In the genomic region with DNA sequence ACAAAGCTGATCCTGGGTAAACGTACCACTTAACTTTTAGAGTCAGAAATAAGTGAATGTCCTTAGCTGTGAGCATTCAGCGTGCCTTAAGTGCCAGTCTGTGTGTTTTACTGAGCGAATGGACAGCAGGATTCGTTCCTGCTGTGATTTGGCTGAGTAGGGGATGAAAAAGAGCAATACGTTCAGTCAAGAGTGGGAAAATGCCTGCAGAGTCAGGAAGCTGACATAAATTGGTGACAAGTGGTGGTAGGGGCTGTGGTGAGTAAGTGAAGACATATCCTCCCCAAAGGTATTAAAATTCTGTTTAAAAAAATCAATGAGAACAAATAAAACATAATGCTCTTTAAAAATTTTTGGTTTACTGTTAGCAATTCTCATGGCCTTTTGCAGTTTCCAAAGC, we compare ENCODE assay signal across 34 cellular contexts. TPM values are rescaled to one million over a fixed set of nuclear protein-coding genes. Genes with fewer than 3 reads are reported as not detected.
DNase-seq lines count a peak whose midpoint lies in the region; FAIRE-seq and TF ChIP-seq lines count a peak whose summit lies in the region.
"Had no signal": no experiment of that assay in that cellular context is flagged by ENCODE, and none has a peak within 500 bp of the region (broad histone marks: within the 10 kb centered on the region; RNA-seq: fewer than 3 reads in every experiment).

No MANE protein-coding gene starts in this region.

- CTCF ChIA-PET in A673 (lab: Charles Lee), result no interaction called here
- CTCF ChIA-PET in CD4-positive, alpha-beta memory T cell (lab: Charles Lee; ENCODE audit: partially characterized antibody), result interaction anchor here (1.1 to 1.4 kb wide), 2 partner anchors 29 to 30 kb away, joined by 3 to 4 read pairs; no protein-coding TSS in a partner anchor
- CTCF ChIA-PET in activated CD4-positive, alpha-beta memory T cell treated with anti-CD3 and anti-CD28 coated beads for 36 hours (lab: Charles Lee), result interaction anchor here (0.8 to 3.6 kb wide), 3 partner anchors 21 to 87 kb away, joined by 3 to 19 read pairs (median 7); no protein-coding TSS in a partner anchor

- H2AK5ac ChIP-seq in mesenchymal stem cell (ENCODE audit: low read length, severe bottlenecking), result no peak overlapping the region

- H3K36me3 ChIP-seq in A673 (ENCODE audit: insufficient read depth, low read length, poor library complexity, severe bottlenecking), result no peaks in the 10 kb centered on the region
- H3K36me3 ChIP-seq in CD4-positive, alpha-beta memory T cell (ENCODE audit: insufficient read depth, low read length), result no peaks in the 10 kb centered on the region
- H3K36me3 ChIP-seq in mesenchymal stem cell (ENCODE audit: control insufficient read depth in 1 of 2, insufficient read depth in 2 of 2, low read depth in 1 of 2, low read length in 2 of 2), result no peaks in the 10 kb centered on the region
- H3K36me3 ChIP-seq: BLaER1 treated with 17β-estradiol and CSF1 and Interleukin-3, amounts not matched to agents 10 nM and 100 nM; heart left ventricle; prostate gland; right lobe of liver; WERI-Rb-1 had no signal

- H3K79me1 ChIP-seq in mesenchymal stem cell (replicated peaks; ENCODE audit: low read length, poor library complexity, severe bottlenecking), result no peaks in the 10 kb centered on the region

- H4K91ac ChIP-seq in mesenchymal stem cell (ENCODE audit: low read length), result no peak overlapping the region

- no peak overlapping the region for H2BK120ac ChIP-seq in mesenchymal stem cell (ENCODE audit: low read depth, low read length)

- no peak for FAIRE-seq in frontal cortex (lab: Jason Lieb, UNC)
- FAIRE-seq: keratinocyte had no signal

- TF ChIP-seq CTCF in A673 (conservative IDR thresholded peaks at IDR 0.05; ENCODE audit: low read depth, low read length), result no peak

- H3K27ac ChIP-seq in A673 (ENCODE audit: low read depth, low read length, poor library complexity, severe bottlenecking) (no peak overlapping the region), mesenchymal stem cell (ENCODE audit: low read length, poor library complexity, severe bottlenecking) (no peak overlapping the region)
- H3K27ac ChIP-seq in CD4-positive, alpha-beta memory T cell (ENCODE audit: low read depth, low read length), result no peak overlapping the region
- H3K27ac ChIP-seq: BLaER1 treated with 17β-estradiol and CSF1 and Interleukin-3, amounts not matched to agents 10 nM and 100 nM; prostate gland; right lobe of liver; WERI-Rb-1 had no signal

- no peak overlapping the region for H2AFZ ChIP-seq in mesenchymal stem cell (ENCODE audit: low read depth, low read length)

- peak overlapping the region in 1 of 2 experiments; percentile 11 for H3K18ac ChIP-seq in mesenchymal stem cell (ENCODE audit: low read depth in 1 of 2, low read length in 2 of 2)

- H3K4ac ChIP-seq in mesenchymal stem cell (ENCODE audit: low read depth in 1 of 2, low read length in 2 of 2), result no peak overlapping the region

- no peak overlapping the region for H3K23ac ChIP-seq in mesenchymal stem cell (ENCODE audit: low read length in 2 of 2)

- H3K27me3 Mint-ChIP-seq in CD4-positive, alpha-beta memory T cell, result no peaks in the 10 kb centered on the region
- no peaks in the 10 kb centered on the region for H3K27me3 Mint-ChIP-seq in activated CD4-positive, alpha-beta memory T cell treated with anti-CD3 and anti-CD28 coated beads for 36 hours
- H3K27me3 Mint-ChIP-seq: IgD-negative memory B cell; stimulated activated memory B cell treated with anti-CD40 and anti-IgM and Interleukin-4, amounts not matched to agents 10 μg/mL and 1 μg/mL and 100 μg/mL, for 72 hours had no signal

- H3K4me1 ChIP-seq in A673 (ENCODE audit: insufficient read depth, low read length, poor library complexity, severe bottlenecking) (peaks cover 4% of the 10 kb centered on the region), mesenchymal stem cell (ENCODE audit: control insufficient read depth, insufficient read depth, low read depth, low read length) (no peaks in the 10 kb centered on the region)
- H3K4me1 ChIP-seq in CD4-positive, alpha-beta memory T cell (ENCODE audit: insufficient read depth, low read length), result peaks cover 7% of the 10 kb centered on the region
- H3K4me1 ChIP-seq: BLaER1 treated with 17β-estradiol and CSF1 and Interleukin-3, amounts not matched to agents 10 nM and 100 nM; Caco-2; prostate gland; right lobe of liver had no signal

- BruUV-seq in A673 (replicated peaks; lab: Mats Ljungman, UMichigan), result no TSS peak

- DNase-seq in A673 (ENCODE audit: low spot score), result peak; percentile 51
- no peak for DNase-seq in CD4-positive, alpha-beta memory T cell
- DNase-seq in activated CD4-positive, alpha-beta memory T cell treated with anti-CD3 and anti-CD28 coated beads for 36 hours, result no peak
- no peak for DNase-seq in mesenchymal stem cell
- no peak for DNase-seq in cerebellar nuclear complex (lab: John Stamatoyannopoulos, UW)
- DNase-seq in stimulated activated CD4-positive, alpha-beta T cell treated with anti-CD3 and anti-CD28 coated beads, Interleukin-15, amount 100 ng/mL, for 24 hours, result no peak
- DNase-seq in frontal cortex (ENCODE audit: low spot score in 2 of 2), result no peak
- DNase-seq: activated CD4-positive, alpha-beta T cell treated with anti-CD3 and anti-CD28 coated beads, Interleukin-2, amount 10 ng/mL, durations not matched to agents 24 days and 14 days; activated effector memory CD4-positive, alpha-beta T cell treated with Interleukin-2 at 50 U/mL for 16 hours; activated naive CD8-positive, alpha-beta T cell treated with anti-CD3 and anti-CD28 coated beads, Interleukin-2, amount 50 U/mL, for 24 hours; Caco-2; foreskin fibroblast; heart left ventricle; HFFc6; MV-4-11; NCI-H1436 treated with DMSO at 0.1 percent for 48 hours; NCI-H446 treated with DMSO at 0.1 percent for 48 hours; occipital lobe; right lobe of liver; stimulated activated CD4-positive, alpha-beta T cell treated with anti-CD3 and anti-CD28 coated beads, Interleukin-4, amount 100 ng/mL, for 4 hours; substantia nigra; SW 1271; WERI-Rb-1 had no signal

- peak overlapping the region in 1 of 8 donors; percentile 30 for H3K4me3 Mint-ChIP-seq in CD4-positive, alpha-beta memory T cell
- no peak overlapping the region for H3K4me3 Mint-ChIP-seq in activated CD4-positive, alpha-beta memory T cell treated with anti-CD3 and anti-CD28 coated beads for 36 hours
- H3K4me3 Mint-ChIP-seq: activated CD4-positive, alpha-beta T cell treated with anti-CD3 and anti-CD28 coated beads, Interleukin-2, amount 10 ng/mL, durations not matched to agents 24 days and 14 days; activated naive CD8-positive, alpha-beta T cell treated with anti-CD3 and anti-CD28 coated beads, Interleukin-2, amount 50 U/mL, for 24 hours; dendritic cell treated with granulocyte-macrophage colony-stimulating factor and Interleukin-4, amounts not matched to agents 40 ng/mL and 50 ng/mL, for 4 days; HFFc6; mesothelial cell of epicardium; stimulated activated memory B cell treated with anti-CD40 and anti-IgM and Interleukin-4, amounts not matched to agents 10 μg/mL and 1 μg/mL and 100 μg/mL, for 72 hours; type B pancreatic cell had no signal

- intact Hi-C loops in A673 (cut with micrococcal nuclease; ENCODE audit: unreplicated experiment), result no loop called here
- intact Hi-C loops in CD4-positive, alpha-beta memory T cell (cut with micrococcal nuclease), result loop anchor here (2.0 kb wide), 1 partner anchor 20 kb away; no protein-coding TSS in a partner anchor
- intact Hi-C loops in activated CD4-positive, alpha-beta memory T cell treated with anti-CD3 and anti-CD28 coated beads for 36 hours (cut with micrococcal nuclease), result no loop called here

- no peak overlapping the region for H3K14ac ChIP-seq in mesenchymal stem cell (ENCODE audit: low read length in 2 of 2)

- peaks cover 9 to 24% (median 17%) of the 10 kb centered on the region in 4 donors for H3K4me1 Mint-ChIP-seq in CD4-positive, alpha-beta memory T cell
- H3K4me1 Mint-ChIP-seq in activated CD4-positive, alpha-beta memory T cell treated with anti-CD3 and anti-CD28 coated beads for 36 hours (ENCODE audit: low read depth), result peaks cover 35% of the 10 kb centered on the region

- H2BK12ac ChIP-seq in mesenchymal stem cell (ENCODE audit: low read length in 2 of 2), result peak overlapping the region; percentile 73 to 83

- no peaks in the 10 kb centered on the region for H3K9me3 Mint-ChIP-seq in CD4-positive, alpha-beta memory T cell
- H3K9me3 Mint-ChIP-seq in activated CD4-positive, alpha-beta memory T cell treated with anti-CD3 and anti-CD28 coated beads for 36 hours, result no peaks in the 10 kb centered on the region
- H3K9me3 Mint-ChIP-seq: activated CD4-positive, alpha-beta T cell treated with anti-CD3 and anti-CD28 coated beads, Interleukin-2, amount 10 ng/mL, durations not matched to agents 24 days and 14 days; activated naive CD8-positive, alpha-beta T cell treated with anti-CD3 and anti-CD28 coated beads, Interleukin-2, amount 50 U/mL, for 24 hours; dendritic cell treated with granulocyte-macrophage colony-stimulating factor and Interleukin-4, amounts not matched to agents 40 ng/mL and 50 ng/mL, for 4 days; HFFc6; IgD-negative memory B cell; mesothelial cell of epicardium; stimulated activated memory B cell treated with anti-CD40 and anti-IgM and Interleukin-4, amounts not matched to agents 10 μg/mL and 1 μg/mL and 100 μg/mL, for 72 hours; type B pancreatic cell had no signal

- H3K27ac Mint-ChIP-seq in CD4-positive, alpha-beta memory T cell, result peak overlapping the region in 4 of 7 donors; percentile 19 to 77 (median 56)
- peak overlapping the region; percentile 61 for H3K27ac Mint-ChIP-seq in activated CD4-positive, alpha-beta memory T cell treated with anti-CD3 and anti-CD28 coated beads for 36 hours
- H3K27ac Mint-ChIP-seq: activated CD4-positive, alpha-beta T cell treated with anti-CD3 and anti-CD28 coated beads, Interleukin-2, amount 10 ng/mL, durations not matched to agents 24 days and 14 days; activated naive CD8-positive, alpha-beta T cell treated with anti-CD3 and anti-CD28 coated beads, Interleukin-2, amount 50 U/mL, for 24 hours; dendritic cell treated with granulocyte-macrophage colony-stimulating factor and Interleukin-4, amounts not matched to agents 40 ng/mL and 50 ng/mL, for 4 days; HFFc6; mesothelial cell of epicardium; stimulated activated memory B cell treated with anti-CD40 and anti-IgM and Interleukin-4, amounts not matched to agents 10 μg/mL and 1 μg/mL and 100 μg/mL, for 72 hours; type B pancreatic cell had no signal

- no peak overlapping the region for H2BK5ac ChIP-seq in mesenchymal stem cell (ENCODE audit: low read depth, low read length, poor library complexity, severe bottlenecking)

- no peaks in the 10 kb centered on the region for H3K36me3 Mint-ChIP-seq in CD4-positive, alpha-beta memory T cell
- H3K36me3 Mint-ChIP-seq in activated CD4-positive, alpha-beta memory T cell treated with anti-CD3 and anti-CD28 coated beads for 36 hours, result peaks cover 8% of the 10 kb centered on the region
- H3K36me3 Mint-ChIP-seq: IgD-negative memory B cell; mesothelial cell of epicardium; stimulated activated memory B cell treated with anti-CD40 and anti-IgM and Interleukin-4, amounts not matched to agents 10 μg/mL and 1 μg/mL and 100 μg/mL, for 72 hours; type B pancreatic cell had no signal

- no peak overlapping the region for H3K4me2 ChIP-seq in mesenchymal stem cell (ENCODE audit: low read length, poor library complexity, severe bottlenecking)
- H3K4me2 ChIP-seq: BLaER1 treated with 17β-estradiol and CSF1 and Interleukin-3, amounts not matched to agents 10 nM and 100 nM had no signal

- H3K9ac ChIP-seq in mesenchymal stem cell (ENCODE audit: low read length), result no peak overlapping the region
- H3K9ac ChIP-seq: BLaER1 treated with 17β-estradiol and CSF1 and Interleukin-3, amounts not matched to agents 10 nM and 100 nM had no signal

- H3K27me3 ChIP-seq in A673 (replicated peaks; ENCODE audit: insufficient read depth, low read depth, low read length, poor library complexity), result no peaks in the 10 kb centered on the region
- no peaks in the 10 kb centered on the region for H3K27me3 ChIP-seq in CD4-positive, alpha-beta memory T cell (ENCODE audit: insufficient read depth, low read length)
- no peaks in the 10 kb centered on the region for H3K27me3 ChIP-seq in mesenchymal stem cell (ENCODE audit: control insufficient read depth in 1 of 2, insufficient read depth in 1 of 2, low read length in 2 of 2)
- H3K27me3 ChIP-seq: BLaER1 treated with 17β-estradiol and CSF1 and Interleukin-3, amounts not matched to agents 10 nM and 100 nM; heart left ventricle; right lobe of liver had no signal

- no peak overlapping the region for H2BK15ac ChIP-seq in mesenchymal stem cell (ENCODE audit: low read depth, poor library complexity, severe bottlenecking)

- peak overlapping the region; percentile 8 for H4K8ac ChIP-seq in mesenchymal stem cell (ENCODE audit: low read length)

- H3K4me3 ChIP-seq in A673 (ENCODE audit: low read depth, low read length, poor library complexity, severe bottlenecking), result no peak overlapping the region
- H3K4me3 ChIP-seq in CD4-positive, alpha-beta memory T cell (ENCODE audit: low read length in 2 of 2), result no peak overlapping the region
- no peak overlapping the region for H3K4me3 ChIP-seq in mesenchymal stem cell (ENCODE audit: insufficient read depth in 1 of 2, low read depth in 1 of 2, low read length in 2 of 2)
- H3K4me3 ChIP-seq: BLaER1 treated with 17β-estradiol and CSF1 and Interleukin-3, amounts not matched to agents 10 nM and 100 nM; heart left ventricle; prostate gland; right lobe of liver had no signal

- WGBS in mesenchymal stem cell, result 57% methylated on average over 5 of the region's 5 CpGs

- H3K9me3 ChIP-seq in A673 (ENCODE audit: low read depth, low read length, poor library complexity, severe bottlenecking) (no peaks in the 10 kb centered on the region), mesenchymal stem cell (ENCODE audit: control insufficient read depth, low read length) (no peaks in the 10 kb centered on the region)
- H3K9me3 ChIP-seq in CD4-positive, alpha-beta memory T cell (ENCODE audit: control insufficient read depth in 1 of 2, low read length in 2 of 2), result no peaks in the 10 kb centered on the region
- H3K9me3 ChIP-seq: BLaER1 treated with 17β-estradiol and CSF1 and Interleukin-3, amounts not matched to agents 10 nM and 100 nM; Caco-2; heart left ventricle; prostate gland; right lobe of liver had no signal

- POLR2A ChIA-PET in A673 (lab: Charles Lee; ENCODE audit: low non-redundant PET), result no interaction called here
- POLR2A ChIA-PET in CD4-positive, alpha-beta memory T cell (lab: Charles Lee; ENCODE audit: partially characterized antibody), result no interaction called here
- POLR2A ChIA-PET in activated CD4-positive, alpha-beta memory T cell treated with anti-CD3 and anti-CD28 coated beads for 36 hours (lab: Charles Lee), result no interaction called here

RNA-seq across cellular contexts. Expression of gene TNIP3, which starts 56.6 kb away (rescaled TPM):
- 0.44 and 0.58 TPM in 2 replicates for total RNA-seq in A673 (2021)
- total RNA-seq in CD4-positive, alpha-beta memory T cell, result under 1 TPM; 0.38 to 0.55 TPM
- polyA plus RNA-seq in CD4-positive, alpha-beta memory T cell, result under 1 TPM; 0.52 to 0.55 TPM
- 10 to 100 TPM; 12.0 to 12.3 TPM for total RNA-seq in activated CD4-positive, alpha-beta memory T cell treated with anti-CD3 and anti-CD28 coated beads for 36 hours
- 0.14 TPM for polyA plus RNA-seq in mesenchymal stem cell (2013, experiment 1 of 2)
- polyA plus RNA-seq in mesenchymal stem cell (2013, experiment 2 of 2), result 0.11 TPM
- total RNA-seq in frontal cortex, result under 0.01 TPM
- total RNA-seq: cardiac septum, G401, HT-29, prostate gland had no signal
- polyA plus RNA-seq: IgD-negative memory B cell had no signal
